In genomic region chr12:29695026-29695425, GRCh38 we compare ENCODE assay signal across 23 cellular contexts.
DNase-seq lines count a peak whose midpoint lies in the region; ATAC-seq and TF ChIP-seq lines count a peak whose summit lies in the region.
"Had no signal": no experiment of that assay in that cellular context is flagged by ENCODE, and none has a peak within 500 bp of the region (broad histone marks: within the 10 kb centered on the region; RNA-seq: fewer than 3 reads in every experiment).

No MANE protein-coding gene starts in this region.

- no peak for TF ChIP-seq POLR2A in esophagus squamous epithelium (IDR thresholded peaks at IDR 0.05)

- intact Hi-C loops in activated CD4-positive, alpha-beta T cell treated with anti-CD3 and anti-CD28 coated beads, Interleukin-2, amount 10 ng/mL, durations not matched to agents 24 days and 14 days (cut with micrococcal nuclease): no loop called here
- intact Hi-C loops in activated CD4-positive, alpha-beta T cell treated with anti-CD3 and anti-CD28 coated beads for 36 hours (cut with DNase I, micrococcal nuclease): no loop called here
- intact Hi-C loops in dorsolateral prefrontal cortex (cut with DNase I) (no loop called here), esophagus squamous epithelium (cut with DNase I) (no loop called here)

- H3K27me3 ChIP-seq in dorsolateral prefrontal cortex: peaks cover 0 to 3% (median 0%) of the 10 kb centered on the region in 45 donors
- no peaks in the 10 kb centered on the region for H3K27me3 ChIP-seq in esophagus squamous epithelium
- H3K27me3 ChIP-seq: BE2C had no signal

- 100% methylated on average over 2 of the region's 2 CpGs for WGBS in esophagus squamous epithelium, 2 donors

- H3K27ac ChIP-seq in dorsolateral prefrontal cortex (no peak overlapping the region), esophagus squamous epithelium (no peak overlapping the region)
- H3K27ac ChIP-seq: 22Rv1, KMS-11 had no signal

- CTCF ChIA-PET in activated CD4-positive, alpha-beta T cell treated with anti-CD3 and anti-CD28 coated beads for 36 hours (lab: Charles Lee): no interaction called here
- CTCF ChIA-PET in WTC11 (lab: Charles Lee): interaction anchor here (1.1 kb wide), 1 partner anchor 14 kb away, joined by 3 read pairs; no protein-coding TSS in a partner anchor

- no peak overlapping the region for H3K4me3 ChIP-seq in fibroblast of mammary gland (ENCODE audit: control insufficient read depth, low read depth, low read length)
- H3K4me3 ChIP-seq in dorsolateral prefrontal cortex: no peak overlapping the region
- no peak overlapping the region for H3K4me3 ChIP-seq in esophagus squamous epithelium

- H3K4me3 Mint-ChIP-seq in activated CD4-positive, alpha-beta T cell treated with anti-CD3 and anti-CD28 coated beads, Interleukin-2, amount 10 ng/mL, durations not matched to agents 24 days and 14 days: no peak overlapping the region
- H3K4me3 Mint-ChIP-seq in activated CD4-positive, alpha-beta T cell treated with anti-CD3 and anti-CD28 coated beads for 36 hours: no peak overlapping the region
- H3K4me3 Mint-ChIP-seq in WTC11 (no peak overlapping the region), type B pancreatic cell (no peak overlapping the region)
- H3K4me3 Mint-ChIP-seq: CD14-positive monocyte had no signal

- H3K4me1 ChIP-seq in esophagus squamous epithelium: peaks cover 0 to 7% (median 0%) of the 10 kb centered on the region in 3 donors

- POLR2A ChIA-PET in activated CD4-positive, alpha-beta T cell treated with anti-CD3 and anti-CD28 coated beads for 36 hours (lab: Charles Lee): no interaction called here
- POLR2A ChIA-PET in WTC11 (lab: Charles Lee): no interaction called here

- no peak for ATAC-seq in activated CD4-positive, alpha-beta T cell treated with anti-CD3 and anti-CD28 coated beads for 36 hours
- no peak for ATAC-seq in WTC11

- no peaks in the 10 kb centered on the region for H3K36me3 ChIP-seq in esophagus squamous epithelium
- H3K36me3 ChIP-seq: BE2C had no signal

- H3K27ac Mint-ChIP-seq in activated CD4-positive, alpha-beta T cell treated with anti-CD3 and anti-CD28 coated beads, Interleukin-2, amount 10 ng/mL, durations not matched to agents 24 days and 14 days: no peak overlapping the region
- H3K27ac Mint-ChIP-seq in activated CD4-positive, alpha-beta T cell treated with anti-CD3 and anti-CD28 coated beads for 36 hours: no peak overlapping the region
- H3K27ac Mint-ChIP-seq in WTC11 (peak overlapping the region; percentile 16), type B pancreatic cell (peak overlapping the region; percentile 5)
- H3K27ac Mint-ChIP-seq: CD14-positive monocyte had no signal

- DNase-seq in activated CD4-positive, alpha-beta T cell treated with anti-CD3 and anti-CD28 coated beads, Interleukin-2, amount 10 ng/mL, durations not matched to agents 24 days and 14 days: peak; percentile 25
- DNase-seq in activated CD4-positive, alpha-beta T cell treated with anti-CD3 and anti-CD28 coated beads for 36 hours: no peak
- no peak for DNase-seq in WTC11 (ENCODE audit: low spot score)
- DNase-seq in fibroblast of mammary gland (ENCODE audit: low read depth): peak; percentile 74
- DNase-seq in type B pancreatic cell (ENCODE audit: extremely low spot score, unreplicated experiment): no peak
- no peak for DNase-seq in dorsolateral prefrontal cortex
- no peak for DNase-seq in GM13977 (ENCODE audit: low spot score)
- DNase-seq in esophagus squamous epithelium (lab: John Stamatoyannopoulos, UW): no peak
- DNase-seq: BE2C, Calu3, DMS79 treated with DMSO at 0.1 percent for 48 hours, H7, NCI-H1048, NCI-H1417, NCI-H1694, NCI-H2029 treated with DMSO at 0.1 percent for 48 hours, NCI-H226, NCI-H510A, NCI-H69, SK-N-SH had no signal

- H3K27me3 Mint-ChIP-seq in activated CD4-positive, alpha-beta T cell treated with anti-CD3 and anti-CD28 coated beads, Interleukin-2, amount 10 ng/mL, durations not matched to agents 24 days and 14 days: peaks cover 4% of the 10 kb centered on the region
- peaks cover 2% of the 10 kb centered on the region for H3K27me3 Mint-ChIP-seq in activated CD4-positive, alpha-beta T cell treated with anti-CD3 and anti-CD28 coated beads for 36 hours
- no peaks in the 10 kb centered on the region for H3K27me3 Mint-ChIP-seq in WTC11 (ENCODE audit: low read depth)
- no peaks in the 10 kb centered on the region for H3K27me3 Mint-ChIP-seq in type B pancreatic cell

- H3K36me3 Mint-ChIP-seq in activated CD4-positive, alpha-beta T cell treated with anti-CD3 and anti-CD28 coated beads, Interleukin-2, amount 10 ng/mL, durations not matched to agents 24 days and 14 days (ENCODE audit: low read depth): no peaks in the 10 kb centered on the region
- no peaks in the 10 kb centered on the region for H3K36me3 Mint-ChIP-seq in activated CD4-positive, alpha-beta T cell treated with anti-CD3 and anti-CD28 coated beads for 36 hours (ENCODE audit: low read depth)
- H3K36me3 Mint-ChIP-seq in WTC11: no peaks in the 10 kb centered on the region
- H3K36me3 Mint-ChIP-seq in type B pancreatic cell: peaks cover 24% of the 10 kb centered on the region

- no peaks in the 10 kb centered on the region for H3K9me3 ChIP-seq in esophagus squamous epithelium
- H3K9me3 ChIP-seq: BE2C, SK-N-SH had no signal

- in situ Hi-C loops in GM13977 (cut with MboI; ENCODE audit: low pct_unique_long_range_greater_than_20kb, low sequenced_read_pairs, unreplicated experiment): no loop called here

- TF ChIP-seq CTCF in WTC11 (IDR thresholded peaks at IDR 0.05): no peak
- TF ChIP-seq CTCF in fibroblast of mammary gland (conservative IDR thresholded peaks at IDR 0.05; ENCODE audit: control insufficient read depth, insufficient read depth, low read depth, low read length): no peak
- TF ChIP-seq CTCF in type B pancreatic cell (conservative IDR thresholded peaks at IDR 0.05): no peak
- no peak for TF ChIP-seq CTCF in dorsolateral prefrontal cortex (IDR thresholded peaks at IDR 0.05 in 54 of 56, conservative IDR thresholded peaks at IDR 0.05 in 2 of 56; ENCODE audit: low read depth in 1 of 56, partially characterized antibody in 56 of 56)
- TF ChIP-seq CTCF in GM13977 (IDR thresholded peaks at IDR 0.05; ENCODE audit: extremely low read depth, insufficient read depth, missing control alignments): no peak
- no peak for TF ChIP-seq CTCF in esophagus squamous epithelium (IDR thresholded peaks at IDR 0.05)

- no peaks in the 10 kb centered on the region for H3K9me3 Mint-ChIP-seq in activated CD4-positive, alpha-beta T cell treated with anti-CD3 and anti-CD28 coated beads, Interleukin-2, amount 10 ng/mL, durations not matched to agents 24 days and 14 days
- H3K9me3 Mint-ChIP-seq in activated CD4-positive, alpha-beta T cell treated with anti-CD3 and anti-CD28 coated beads for 36 hours (ENCODE audit: low read depth): peaks cover 1% of the 10 kb centered on the region
- no peaks in the 10 kb centered on the region for H3K9me3 Mint-ChIP-seq in WTC11
- H3K9me3 Mint-ChIP-seq in type B pancreatic cell: peaks cover 4% of the 10 kb centered on the region

- H3K4me1 Mint-ChIP-seq in activated CD4-positive, alpha-beta T cell treated with anti-CD3 and anti-CD28 coated beads, Interleukin-2, amount 10 ng/mL, durations not matched to agents 24 days and 14 days: peaks cover 6% of the 10 kb centered on the region
- no peaks in the 10 kb centered on the region for H3K4me1 Mint-ChIP-seq in activated CD4-positive, alpha-beta T cell treated with anti-CD3 and anti-CD28 coated beads for 36 hours
- H3K4me1 Mint-ChIP-seq in WTC11: peaks cover 49% of the 10 kb centered on the region
- H3K4me1 Mint-ChIP-seq in type B pancreatic cell (ENCODE audit: unreplicated experiment): peaks cover 22% of the 10 kb centered on the region

TF ChIP-seq in WTC11, 78 proteins besides CTCF, POLR2A, EP300 and RAD21:
- TF ChIP-seq ZNF416 (CRISPR knock-in tag; IDR thresholded peaks at IDR 0.05): no peak
- TF ChIP-seq SP1 (CRISPR knock-in tag; conservative IDR thresholded peaks at IDR 0.05): no peak
- TF ChIP-seq RELA (CRISPR knock-in tag; IDR thresholded peaks at IDR 0.05; ENCODE audit: borderline replicate concordance): no peak
- TF ChIP-seq TCF7 (CRISPR knock-in tag; IDR thresholded peaks at IDR 0.05; ENCODE audit: low read depth): no peak
- TF ChIP-seq ATF1 (CRISPR knock-in tag; IDR thresholded peaks at IDR 0.05): no peak
- TF ChIP-seq GRHL2 (CRISPR knock-in tag; IDR thresholded peaks at IDR 0.05; ENCODE audit: insufficient replicate concordance, severe bottlenecking): no peak
- TF ChIP-seq ZNF232 (CRISPR knock-in tag; IDR thresholded peaks at IDR 0.05): no peak
- TF ChIP-seq ZNF423 (CRISPR knock-in tag; IDR thresholded peaks at IDR 0.05): no peak
- TF ChIP-seq, protein P1, sequence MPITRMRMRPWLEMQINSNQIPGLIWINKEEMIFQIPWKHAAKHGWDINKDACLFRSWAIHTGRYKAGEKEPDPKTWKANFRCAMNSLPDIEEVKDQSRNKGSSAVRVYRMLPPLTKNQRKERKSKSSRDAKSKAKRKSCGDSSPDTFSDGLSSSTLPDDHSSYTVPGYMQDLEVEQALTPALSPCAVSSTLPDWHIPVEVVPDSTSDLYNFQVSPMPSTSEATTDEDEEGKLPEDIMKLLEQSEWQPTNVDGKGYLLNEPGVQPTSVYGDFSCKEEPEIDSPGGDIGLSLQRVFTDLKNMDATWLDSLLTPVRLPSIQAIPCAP (CRISPR knock-in tag; IDR thresholded peaks at IDR 0.05): no peak

Comparison
In these comparisons a context has a peak if more than half of its experiments do, and no peak if none do; other contexts are left out.
1. DNase-seq: peak in activated CD4-positive, alpha-beta T cell treated with anti-CD3 and anti-CD28 coated beads, Interleukin-2, amount 10 ng/mL, durations not matched to agents 24 days and 14 days (single experiment) and fibroblast of mammary gland (single experiment); none in activated CD4-positive, alpha-beta T cell treated with anti-CD3 and anti-CD28 coated beads for 36 hours (single experiment), WTC11 (single experiment), type B pancreatic cell (single experiment), dorsolateral prefrontal cortex (0 of 10), GM13977 (single experiment) and esophagus squamous epithelium (single experiment).
2. H3K27ac Mint-ChIP-seq: peak in WTC11 (single experiment) and type B pancreatic cell (single experiment); none in activated CD4-positive, alpha-beta T cell treated with anti-CD3 and anti-CD28 coated beads, Interleukin-2, amount 10 ng/mL, durations not matched to agents 24 days and 14 days (single experiment) and activated CD4-positive, alpha-beta T cell treated with anti-CD3 and anti-CD28 coated beads for 36 hours (single experiment).